ENCODE assay signal across 16 cellular contexts in the genomic region with DNA sequence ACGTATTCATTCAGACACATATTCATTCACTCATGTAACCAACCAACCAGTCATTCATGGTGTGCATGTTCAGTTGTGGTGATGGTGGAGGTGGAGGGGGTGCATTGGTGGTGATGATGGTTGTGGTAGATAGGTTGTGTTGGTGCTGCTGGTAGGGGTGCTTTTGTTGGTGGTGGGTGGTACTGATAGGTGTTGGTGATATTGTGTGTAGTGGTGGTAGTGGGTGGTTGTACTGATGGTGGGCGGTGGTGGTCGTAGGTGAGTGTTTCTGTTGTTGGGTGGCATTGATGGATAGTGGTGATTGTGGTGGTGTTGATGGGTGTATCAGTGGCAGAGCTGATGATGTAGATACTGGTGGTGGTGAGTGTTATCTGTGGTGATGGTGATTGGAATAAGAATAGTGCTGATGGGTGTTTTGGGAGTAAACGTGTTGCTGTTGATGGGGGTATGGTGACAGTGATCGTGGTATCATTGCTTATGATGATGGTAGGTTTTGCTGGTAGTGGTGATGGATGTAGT. TPM values are rescaled to one million over a fixed set of nuclear protein-coding genes. Genes with fewer than 3 reads are reported as not detected.
DNase-seq lines count a peak whose midpoint lies in the region; ATAC-seq and TF ChIP-seq lines count a peak whose summit lies in the region.
"Had no signal": no experiment of that assay in that cellular context is flagged by ENCODE, and none has a peak within 500 bp of the region (broad histone marks: within the 10 kb centered on the region; RNA-seq: fewer than 3 reads in every experiment).

No MANE protein-coding gene starts in this region.

- no peaks in the 10 kb centered on the region for H3K9me3 ChIP-seq in BLaER1 treated with 17β-estradiol and CSF1 and Interleukin-3, amounts not matched to agents 10 nM and 100 nM (replicated peaks in 1 of 11)
- no peaks in the 10 kb centered on the region for H3K9me3 ChIP-seq in HEK293 (ENCODE audit: control insufficient read depth, insufficient read depth, low read depth, low read length)
- peaks cover 0 to 2% of the 10 kb centered on the region in 2 donors for H3K9me3 ChIP-seq in neuronal stem cell (replicated peaks in 1 of 2; ENCODE audit: control insufficient read depth in 2 of 2, insufficient read depth in 1 of 2, low read depth in 1 of 2, low read length in 2 of 2)
- H3K9me3 ChIP-seq in upper lobe of right lung = no peaks in the 10 kb centered on the region
- H3K9me3 ChIP-seq in SJCRH30 (replicated peaks) = no peaks in the 10 kb centered on the region
- H3K9me3 ChIP-seq: Caco-2 had no signal

- H3K4me3 ChIP-seq in BLaER1 treated with 17β-estradiol and CSF1 and Interleukin-3, amounts not matched to agents 10 nM and 100 nM = no peak overlapping the region
- H3K4me3 ChIP-seq in HEK293 (ENCODE audit: low read depth, low read length) (no peak overlapping the region), neuronal stem cell (ENCODE audit: low read length in 2 of 2) (no peak overlapping the region), upper lobe of right lung (no peak overlapping the region), SJCRH30 (no peak overlapping the region)
- H3K4me3 ChIP-seq: GM23338 had no signal

- no peak overlapping the region for H4K8ac ChIP-seq in neuronal stem cell (ENCODE audit: low read depth, low read length)

- H3K27ac ChIP-seq in BLaER1 treated with 17β-estradiol and CSF1 and Interleukin-3, amounts not matched to agents 10 nM and 100 nM = no peak overlapping the region
- H3K27ac ChIP-seq in HEK293 (ENCODE audit: extremely low read depth, low read depth, low read length) (no peak overlapping the region), neuronal stem cell (replicated peaks; ENCODE audit: low read length) (no peak overlapping the region), upper lobe of right lung (no peak overlapping the region), SJCRH30 (no peak overlapping the region)
- H3K27ac ChIP-seq: C4-2B had no signal

- no peak overlapping the region for H2BK120ac ChIP-seq in neuronal stem cell (ENCODE audit: low read depth, low read length)

- H3K14ac ChIP-seq in neuronal stem cell (ENCODE audit: low read length) = no peak overlapping the region

- peak overlapping the region in 6 of 11 experiments; percentile 19 to 92 (median 41); a peak in 7 of 22 replicates for H3K4me2 ChIP-seq in BLaER1 treated with 17β-estradiol and CSF1 and Interleukin-3, amounts not matched to agents 10 nM and 100 nM
- H3K4me2 ChIP-seq in neuronal stem cell (ENCODE audit: insufficient read depth, low read length, poor library complexity, severe bottlenecking) = no peak overlapping the region
- H3K4me2 ChIP-seq: GM23338 had no signal

- H2AFZ ChIP-seq in neuronal stem cell (ENCODE audit: low read length) = no peak overlapping the region
- H2AFZ ChIP-seq: GM23338 had no signal

- no peaks in the 10 kb centered on the region for H3K36me3 ChIP-seq in BLaER1 treated with 17β-estradiol and CSF1 and Interleukin-3, amounts not matched to agents 10 nM and 100 nM
- no peaks in the 10 kb centered on the region for H3K36me3 ChIP-seq in HEK293 (ENCODE audit: control insufficient read depth in 2 of 2, insufficient read depth in 1 of 2, low read length in 2 of 2)
- no peaks in the 10 kb centered on the region for H3K36me3 ChIP-seq in neuronal stem cell (replicated peaks in 1 of 2; ENCODE audit: control insufficient read depth in 2 of 2, insufficient read depth in 2 of 2, low read length in 2 of 2)
- no peaks in the 10 kb centered on the region for H3K36me3 ChIP-seq in upper lobe of right lung
- no peaks in the 10 kb centered on the region for H3K36me3 ChIP-seq in SJCRH30

- no peak overlapping the region for H2BK5ac ChIP-seq in neuronal stem cell (ENCODE audit: low read length)

- H2BK15ac ChIP-seq in neuronal stem cell (ENCODE audit: low read length) = no peak overlapping the region

- no peak for DNase-seq in neuronal stem cell (ENCODE audit: low spot score)
- peak; percentile 10 for DNase-seq in upper lobe of right lung
- no peak for DNase-seq in Right ventricle myocardium inferior (ENCODE audit: missing footprints)
- no peak for DNase-seq in SJCRH30
- DNase-seq: CD4-positive, alpha-beta T cell; GDM1; H7; Karpas-422; KBM-7 had no signal

- peak overlapping the region; percentile 64 for H4K91ac ChIP-seq in neuronal stem cell (ENCODE audit: low read depth, low read length, poor library complexity)

- WGBS in neuronal stem cell (ENCODE audit: extremely low coverage in 2 of 2, insufficient read length in 2 of 2, insufficient replicate concordance in 1 of 2), 2 donors = no CpG with 5 or more reads among the region's 5 CpGs

- H3K4me1 ChIP-seq in BLaER1 treated with 17β-estradiol and CSF1 and Interleukin-3, amounts not matched to agents 10 nM and 100 nM = peaks cover 18 to 71% (median 44%) of the 10 kb centered on the region in 10 experiments; a peak in 19 of 20 replicates
- no peaks in the 10 kb centered on the region for H3K4me1 ChIP-seq in HEK293 (ENCODE audit: control insufficient read depth, insufficient read depth, low read length)
- no peaks in the 10 kb centered on the region for H3K4me1 ChIP-seq in neuronal stem cell (ENCODE audit: control insufficient read depth in 2 of 2, insufficient read depth in 1 of 2, low read depth in 1 of 2, low read length in 2 of 2)
- H3K4me1 ChIP-seq in upper lobe of right lung = no peaks in the 10 kb centered on the region
- peaks cover 20% of the 10 kb centered on the region for H3K4me1 ChIP-seq in SJCRH30

- no peak overlapping the region for H2AK5ac ChIP-seq in neuronal stem cell (ENCODE audit: low read depth, low read length)

- TF ChIP-seq CTCF in HEK293 (tag by site-specific recombination; IDR thresholded peaks at IDR 0.05) (no peak), upper lobe of right lung (IDR thresholded peaks at IDR 0.05) (no peak)

- CTCF ChIA-PET in HEK293 (lab: Yijun Ruan, JAX) = interaction anchor here (0.7 kb wide), 1 partner anchor 41 kb away, joined by 3 read pairs; no protein-coding TSS in a partner anchor

- POLR2A ChIA-PET in HEK293 (lab: Yijun Ruan, JAX) = no interaction called here

- intact Hi-C loops in upper lobe of right lung (cut with DNase I) = no loop called here
- intact Hi-C loops in Right ventricle myocardium inferior (cut with DNase I) = no loop called here

- no peaks in the 10 kb centered on the region for H4K20me1 ChIP-seq in BLaER1 treated with 17β-estradiol and CSF1 and Interleukin-3, amounts not matched to agents 10 nM and 100 nM

- no peak overlapping the region for H3K18ac ChIP-seq in neuronal stem cell (ENCODE audit: low read length)

- ATAC-seq in upper lobe of right lung (no peak), Right ventricle myocardium inferior (no peak), GM18873 (IDR thresholded peaks at IDR 0.05; ENCODE audit: low FRiP score, unreplicated experiment) (no peak)
- ATAC-seq: GM23338, HCT116 had no signal

- no peak overlapping the region for H3K9ac ChIP-seq in BLaER1 treated with 17β-estradiol and CSF1 and Interleukin-3, amounts not matched to agents 10 nM and 100 nM
- no peak overlapping the region for H3K9ac ChIP-seq in neuronal stem cell (ENCODE audit: low read depth, low read length, poor library complexity)

- H3K4ac ChIP-seq in neuronal stem cell (ENCODE audit: low read length) = no peak overlapping the region

- no peak overlapping the region for H2BK12ac ChIP-seq in neuronal stem cell (ENCODE audit: low read length)

- H3K27me3 ChIP-seq in BLaER1 treated with 17β-estradiol and CSF1 and Interleukin-3, amounts not matched to agents 10 nM and 100 nM = no peaks in the 10 kb centered on the region
- H3K27me3 ChIP-seq in neuronal stem cell (ENCODE audit: control insufficient read depth in 3 of 3, insufficient read depth in 3 of 3, low read depth in 1 of 3, low read length in 3 of 3) (peaks cover 0 to 17% (median 0%) of the 10 kb centered on the region in 3 experiments), upper lobe of right lung (no peaks in the 10 kb centered on the region), SJCRH30 (no peaks in the 10 kb centered on the region)

- peak overlapping the region; percentile 2 for H3K23ac ChIP-seq in neuronal stem cell (ENCODE audit: low read depth, low read length, poor library complexity)

- H3K79me1 ChIP-seq in neuronal stem cell (ENCODE audit: low read depth, low read length) = no peaks in the 10 kb centered on the region

TF ChIP-seq in HEK293, 187 proteins besides CTCF, POLR2A, EP300 and RAD21:
- no peak for TF ChIP-seq ZNF530 (tag by site-specific recombination; IDR thresholded peaks at IDR 0.05; ENCODE audit: low read depth)
- peak; percentile 80 for TF ChIP-seq ZFHX2 (tag by site-specific recombination; conservative IDR thresholded peaks at IDR 0.05)
- peak; percentile 96 for TF ChIP-seq EGR2 (tag by site-specific recombination; IDR thresholded peaks at IDR 0.05; ENCODE audit: low read depth)

RNA-seq across cellular contexts. Expression of a gene that starts 59.8 kb away (rescaled TPM):
- 2.1 TPM for polyA plus RNA-seq in neuronal stem cell (2013, experiment 1 of 2)
- polyA plus RNA-seq in neuronal stem cell (2013, experiment 2 of 2) = 1.9 TPM
- total RNA-seq in upper lobe of right lung (33.4 TPM), Right ventricle myocardium inferior (14.7 TPM)
- total RNA-seq in SJCRH30 (2014; rRNA removed; shearing (Covaris generic)) = 14.7 and 14.9 TPM in 2 replicates
